25 cellular contexts compared by ENCODE assay signal in the genomic region with DNA sequence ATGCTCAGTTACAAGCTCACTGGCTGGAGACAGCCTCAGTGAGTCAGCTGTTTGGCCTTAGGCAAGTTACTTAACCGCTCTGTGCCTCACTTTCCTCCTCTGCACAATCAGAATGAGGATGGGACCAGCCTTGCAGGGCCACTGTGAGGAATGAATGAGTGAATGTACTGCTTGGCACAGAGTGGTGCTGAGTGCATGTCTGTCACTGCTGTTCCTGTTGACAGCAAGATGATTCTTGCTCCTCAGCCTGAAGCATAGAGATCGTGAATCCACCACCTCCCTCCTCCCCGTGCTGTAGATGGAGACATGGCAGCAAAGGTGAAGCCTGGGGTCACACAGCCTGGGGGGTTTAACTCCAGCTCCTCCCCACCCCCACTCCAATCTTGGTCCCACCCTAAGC. TPM values are rescaled to one million over a fixed set of nuclear protein-coding genes. Genes with fewer than 3 reads are reported as not detected.
DNase-seq lines count a peak whose midpoint lies in the region; ATAC-seq, FAIRE-seq and TF ChIP-seq lines count a peak whose summit lies in the region.
"Had no signal": no experiment of that assay in that cellular context is flagged by ENCODE, and none has a peak within 500 bp of the region (broad histone marks: within the 10 kb centered on the region; RNA-seq: fewer than 3 reads in every experiment).

No MANE protein-coding gene starts in this region.

- peak; percentile 8 for ATAC-seq in Right ventricle myocardium superior (ENCODE audit: poor library complexity)
- peak; percentile 17 to 18 for ATAC-seq in right cardiac atrium
- no peak for ATAC-seq in body of pancreas

- FAIRE-seq in urothelium cell line (lab: Jason Lieb, UNC) = peak; percentile 42
- FAIRE-seq: GM18507, HTR-8/SVneo had no signal

- H3K4me1 ChIP-seq in right cardiac atrium (ENCODE audit: control insufficient read depth, insufficient read depth, low read length) (peaks cover 6% of the 10 kb centered on the region), body of pancreas (no peaks in the 10 kb centered on the region)

- H3K27me3 ChIP-seq in right cardiac atrium (ENCODE audit: control insufficient read depth, insufficient read depth) (no peaks in the 10 kb centered on the region), body of pancreas (no peaks in the 10 kb centered on the region)
- H3K27me3 ChIP-seq: SJSA1 had no signal

- no peak for TF ChIP-seq CTCF in body of pancreas (IDR thresholded peaks at IDR 0.05)

- H3K27ac ChIP-seq in right cardiac atrium (ENCODE audit: low read length) (no peak overlapping the region), body of pancreas (no peak overlapping the region)
- H3K27ac ChIP-seq: BLaER1, SJSA1 had no signal

- H3K36me3 ChIP-seq in body of pancreas (replicated peaks in 1 of 2; ENCODE audit: insufficient read depth in 1 of 2, low read depth in 2 of 2) = no peaks in the 10 kb centered on the region
- H3K36me3 ChIP-seq: BLaER1, HAP-1, SJSA1 had no signal

- WGBS in right cardiac atrium = 68% methylated on average over 3 of the region's 3 CpGs
- 84 to 90% methylated on average over 3 of the region's 3 CpGs for WGBS in body of pancreas, 2 donors

- DNase-seq in Right ventricle myocardium superior = no peak
- DNase-seq in cardiac septum (ENCODE audit: low spot score) = no peak
- peak; percentile 15 for DNase-seq in M059J (ENCODE audit: low read depth)
- no peak for DNase-seq in right cardiac atrium
- no peak for DNase-seq in urothelium cell line (ENCODE audit: low spot score)
- DNase-seq in body of pancreas = no peak
- DNase-seq in HuH-7 (ENCODE audit: low spot score) = no peak
- DNase-seq: CD4-positive, CD25-positive, alpha-beta regulatory T cell; DMS153; DND-41; HFFc6; IMR-90; NCI-H1105; NCI-H1436 treated with DMSO at 0.1 percent for 48 hours; NCI-H187 treated with DMSO at 0.1 percent for 48 hours; NCI-H446; NCI-H524 treated with DMSO at 0.1 percent for 48 hours; NCI-H774 had no signal

- TF ChIP-seq POLR2A in body of pancreas (IDR thresholded peaks at IDR 0.05) = no peak

- H3K4me3 ChIP-seq in right cardiac atrium (ENCODE audit: low read length) = no peak overlapping the region
- no peak overlapping the region for H3K4me3 ChIP-seq in body of pancreas
- H3K4me3 ChIP-seq: BLaER1, GM23338, HAP-1, SJSA1 had no signal

- intact Hi-C loops in Right ventricle myocardium superior (cut with DNase I) (no loop called here), cardiac septum (cut with DNase I) (loop anchor here (5.0 kb wide), 2 partner anchors 48 to 93 kb away; no protein-coding TSS in a partner anchor), right cardiac atrium (cut with DNase I) (no loop called here), body of pancreas (cut with DNase I) (no loop called here)

- H3K9me3 ChIP-seq in right cardiac atrium (ENCODE audit: control insufficient read depth, low read length) = no peaks in the 10 kb centered on the region
- H3K9me3 ChIP-seq in body of pancreas = no peaks in the 10 kb centered on the region
- H3K9me3 ChIP-seq: BLaER1, HAP-1, SJSA1 had no signal

RNA-seq across cellular contexts. Expression of a gene that starts 14.6 kb away (rescaled TPM):
- 40.1 TPM for total RNA-seq in Right ventricle myocardium superior
- 67.8 TPM for total RNA-seq in cardiac septum
- total RNA-seq in M059J (2014; rRNA removed; shearing (Covaris generic)) = 6.8 and 7.6 TPM in 2 replicates
- total RNA-seq in right cardiac atrium = 10 to 100 TPM in 3 of 4 donors, 1 to 10 TPM in 1; 8.7 to 14.5 (median 13.0) TPM
- 9.9 TPM for polyA plus RNA-seq in right cardiac atrium
- total RNA-seq in body of pancreas = under 1 TPM; 0.26 to 0.99 TPM
- total RNA-seq: A172; CD4-positive, CD25-positive, alpha-beta regulatory T cell; IMR-90 had no signal
